In genomic region chr17:29124135-29124930, GRCh38 we compare ENCODE assay signal across 8 cellular contexts. TPM values are rescaled to one million over a fixed set of nuclear protein-coding genes. Genes with fewer than 3 reads are reported as not detected.
DNase-seq lines count a peak whose midpoint lies in the region; ATAC-seq and TF ChIP-seq lines count a peak whose summit lies in the region.

No MANE protein-coding gene starts in this region.

- H3K9me3 ChIP-seq in upper lobe of right lung, result no peaks in the 10 kb centered on the region

- peak; percentile 61 for ATAC-seq in GM18868 (IDR thresholded peaks at IDR 0.05; ENCODE audit: unreplicated experiment)
- ATAC-seq in upper lobe of right lung, result peak; percentile 81
- no peak for ATAC-seq in GM18517 (IDR thresholded peaks at IDR 0.05; ENCODE audit: unreplicated experiment)

- peaks cover 17% of the 10 kb centered on the region for H3K4me1 ChIP-seq in upper lobe of right lung

- peaks cover 31% of the 10 kb centered on the region for H3K36me3 ChIP-seq in upper lobe of right lung

- peak overlapping the region; percentile 47 for H3K27ac ChIP-seq in upper lobe of right lung

- H3K27me3 ChIP-seq in upper lobe of right lung, result no peaks in the 10 kb centered on the region

- peak; percentile 67 for TF ChIP-seq CTCF in upper lobe of right lung (IDR thresholded peaks at IDR 0.05)

- DNase-seq in CD1c-positive myeloid dendritic cell (ENCODE audit: extremely low spot score) (peak; percentile 70), NCI-H128 (lab: John Stamatoyannopoulos, UW; ENCODE audit: unreplicated experiment) (peak; percentile 31), SKM-1 treated with dmso at 0.1 percent for 144 hours (lab: John Stamatoyannopoulos, UW; ENCODE audit: unreplicated experiment) (peak; percentile 71), dermis microvascular lymphatic vessel endothelial cell (ENCODE audit: low read depth in 2 of 2) (peak; percentile 57 to 76), lung microvascular endothelial cell (ENCODE audit: low read depth in 2 of 2) (peak; percentile 80 to 84), upper lobe of right lung (no peak)

- intact Hi-C loops in upper lobe of right lung (cut with DNase I), result no loop called here

- H3K4me3 ChIP-seq in upper lobe of right lung, result no peak overlapping the region

RNA-seq across cellular contexts. Expression of gene MYO18A, which starts 55.9 kb away (rescaled TPM):
- 26.7 and 35.1 TPM in 2 replicates for total RNA-seq in dermis microvascular lymphatic vessel endothelial cell
- total RNA-seq in lung microvascular endothelial cell, result 22.4 and 26.2 TPM in 2 replicates
- total RNA-seq in upper lobe of right lung, result 51.0 TPM
